ENCODE assay signal across 1 cellular context in genomic region chr1:35568975-35569395, GRCh38.
TF ChIP-seq lines count a peak whose summit lies in the region.

No MANE protein-coding gene starts in this region.

TF ChIP-seq in HEK293, 187 proteins besides CTCF, POLR2A, EP300 and RAD21:
- no peak for TF ChIP-seq ZNF692 (tag by site-specific recombination; IDR thresholded peaks at IDR 0.05)
- peak; percentile 56 for TF ChIP-seq ZNF600 (tag by site-specific recombination; IDR thresholded peaks at IDR 0.05)
- TF ChIP-seq ZBTB17 (tag by site-specific recombination; IDR thresholded peaks at IDR 0.05): peak; percentile 44; the same call in 1 of the 2 replicates
- TF ChIP-seq ZNF654 (tag by site-specific recombination; IDR thresholded peaks at IDR 0.05; ENCODE audit: low read depth): peak; percentile 96
- no peak for TF ChIP-seq ZNF777 (tag by site-specific recombination; IDR thresholded peaks at IDR 0.05; ENCODE audit: borderline replicate concordance)
- no peak for TF ChIP-seq ZNF133 (tag by site-specific recombination; IDR thresholded peaks at IDR 0.05)
- peak; percentile 7; the same call in 1 of the 2 replicates for TF ChIP-seq GLIS1 (tag by site-specific recombination; IDR thresholded peaks at IDR 0.05)
- peak; percentile 77 for TF ChIP-seq ZNF664 (tag by site-specific recombination; IDR thresholded peaks at IDR 0.05)
- TF ChIP-seq ZNF660 (tag by site-specific recombination; IDR thresholded peaks at IDR 0.05): peak; percentile 68; the same call in 1 of the 2 replicates
- 0 out of 2 replicates have a peak, but pooled peaks have one; percentile 52 for TF ChIP-seq KLF8 (tag by site-specific recombination; IDR thresholded peaks at IDR 0.05)
- peak; percentile 92 for TF ChIP-seq ZNF2 (tag by site-specific recombination; IDR thresholded peaks at IDR 0.05)
- no peak for TF ChIP-seq GFI1B (tag by site-specific recombination; IDR thresholded peaks at IDR 0.05)
- TF ChIP-seq ZNF513 (tag by site-specific recombination; IDR thresholded peaks at IDR 0.05): peak; percentile 54; the same call in 1 of the 2 replicates
